In the genomic region with DNA sequence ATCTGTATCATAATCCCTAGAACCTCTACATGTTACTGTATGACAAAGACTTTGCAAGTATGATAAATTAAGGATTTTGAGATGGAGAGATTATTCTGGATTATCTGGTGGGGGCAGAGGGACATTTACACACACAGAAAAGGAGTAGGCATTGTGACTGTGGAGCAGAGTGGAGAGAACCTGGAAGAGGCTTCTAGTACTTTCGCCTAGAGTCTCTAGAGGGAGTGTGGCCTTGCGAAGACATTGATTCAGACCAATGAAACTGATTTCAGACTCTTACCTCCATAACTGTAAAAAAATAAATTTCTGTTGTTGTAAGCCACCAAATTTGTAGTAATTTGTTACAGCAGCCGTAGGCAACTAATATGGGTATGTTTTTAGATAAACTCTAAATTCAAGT, we compare ENCODE assay signal across 27 cellular contexts.
"Had no signal": no experiment of that assay in that cellular context is flagged by ENCODE, and none has a peak within 500 bp of the region (broad histone marks: within the 10 kb centered on the region; RNA-seq: fewer than 3 reads in every experiment).

No MANE protein-coding gene starts in this region.

- H3K27me3 ChIP-seq: ascending aorta, cardiac muscle cell, esophagus squamous epithelium, left lung, ovary, right lobe of liver, testis, transverse colon had no signal

- FAIRE-seq: frontal cortex, islet of Langerhans had no signal

- H3K36me3 ChIP-seq: cardiac muscle cell, left lung, lower lobe of right lung, ovary, right lobe of liver had no signal

- H3K9me3 ChIP-seq: ascending aorta, esophagus squamous epithelium, left lung, lower lobe of right lung, mucosa of descending colon, ovary, right lobe of liver, testis, transverse colon had no signal

- H3K27me3 Mint-ChIP-seq: activated CD8-positive, alpha-beta T cell treated with anti-CD3 and anti-CD28 coated beads for 36 hours; activated naive CD4-positive, alpha-beta T cell treated with anti-CD3 and anti-CD28 coated beads, Interleukin-2, amount 10 ng/mL, durations not matched to agents 7 days and 5 days; activated naive CD8-positive, alpha-beta T cell treated with anti-CD3 and anti-CD28 coated beads, Interleukin-2, amount 10 ng/mL, durations not matched to agents 7 days and 5 days; brain; progenitor cell of endocrine pancreas had no signal

- ATAC-seq: activated CD8-positive, alpha-beta T cell treated with anti-CD3 and anti-CD28 coated beads for 36 hours; left lung; lower lobe of right lung; mucosa of descending colon; right lobe of liver had no signal

- H3K4me1 ChIP-seq: ascending aorta, esophagus squamous epithelium, left lung, lower lobe of right lung, right lobe of liver, testis had no signal

- H3K27ac Mint-ChIP-seq: activated CD8-positive, alpha-beta T cell treated with anti-CD3 and anti-CD28 coated beads for 36 hours; activated naive CD4-positive, alpha-beta T cell treated with anti-CD3 and anti-CD28 coated beads, Interleukin-2, amount 10 ng/mL, durations not matched to agents 7 days and 5 days; activated naive CD8-positive, alpha-beta T cell treated with anti-CD3 and anti-CD28 coated beads, Interleukin-2, amount 10 ng/mL, durations not matched to agents 7 days and 5 days; brain; nephron progenitor cell; progenitor cell of endocrine pancreas; T-helper 1 cell treated with Interleukin-12 subunit alpha and Interleukin-12 subunit beta and Interleukin-4 antibody, amounts not matched to agents 30 μg/mL and 1 μg/mL, for 36 hours had no signal

- H3K27ac ChIP-seq: ascending aorta, cardiac muscle cell, esophagus squamous epithelium, left lung, lower lobe of right lung, ovary, right lobe of liver, testis, transverse colon had no signal

- H3K4me1 Mint-ChIP-seq: nephron progenitor cell had no signal

- H3K9me3 Mint-ChIP-seq: activated CD8-positive, alpha-beta T cell treated with anti-CD3 and anti-CD28 coated beads for 36 hours; activated naive CD4-positive, alpha-beta T cell treated with anti-CD3 and anti-CD28 coated beads, Interleukin-2, amount 10 ng/mL, durations not matched to agents 7 days and 5 days; activated naive CD8-positive, alpha-beta T cell treated with anti-CD3 and anti-CD28 coated beads, Interleukin-2, amount 10 ng/mL, durations not matched to agents 7 days and 5 days; brain; nephron progenitor cell; T-helper 1 cell treated with Interleukin-12 subunit alpha and Interleukin-12 subunit beta and Interleukin-4 antibody, amounts not matched to agents 30 μg/mL and 1 μg/mL, for 36 hours had no signal

- DNase-seq: activated CD4-positive, alpha-beta T cell treated with anti-CD3 and anti-CD28 coated beads for 1 hour; activated CD4-positive, alpha-beta T cell treated with anti-CD3 and anti-CD28 coated beads, Interleukin-2, amount 50 U/mL, for 1 hour; activated CD8-positive, alpha-beta T cell treated with anti-CD3 and anti-CD28 coated beads for 36 hours; activated effector memory CD4-positive, alpha-beta T cell treated with anti-CD3 and anti-CD28 coated beads, Interleukin-2, amount 50 U/mL, for 16 hours; activated naive CD4-positive, alpha-beta T cell treated with anti-CD3 and anti-CD28 coated beads, Interleukin-2, amount 10 ng/mL, durations not matched to agents 7 days and 5 days; activated naive CD8-positive, alpha-beta T cell treated with anti-CD3 and anti-CD28 coated beads, Interleukin-2, amount 10 ng/mL, durations not matched to agents 7 days and 5 days; activated T-cell treated with anti-CD3 and anti-CD28 coated beads, Interleukin-2, amount 50 U/mL, for 48 hours; cortex of kidney; esophagus squamous epithelium; left lung; lower lobe of right lung; mucosa of descending colon; nephron progenitor cell; ovary; right lobe of liver; stimulated activated CD4-positive, alpha-beta T cell treated with anti-CD3 and anti-CD28 coated beads, Interleukin-2, amount 100 ng/mL, for 48 hours; stimulated activated naive CD4-positive, alpha-beta T cell treated with Interleukin-2 at 50 U/mL for 16 hours; T1000; testis; transverse colon had no signal

- H3K4me3 Mint-ChIP-seq: activated CD8-positive, alpha-beta T cell treated with anti-CD3 and anti-CD28 coated beads for 36 hours; activated naive CD4-positive, alpha-beta T cell treated with anti-CD3 and anti-CD28 coated beads, Interleukin-2, amount 10 ng/mL, durations not matched to agents 7 days and 5 days; activated naive CD8-positive, alpha-beta T cell treated with anti-CD3 and anti-CD28 coated beads, Interleukin-2, amount 10 ng/mL, durations not matched to agents 7 days and 5 days; brain; nephron progenitor cell; T-helper 1 cell treated with Interleukin-12 subunit alpha and Interleukin-12 subunit beta and Interleukin-4 antibody, amounts not matched to agents 30 μg/mL and 1 μg/mL, for 36 hours had no signal

- H3K4me3 ChIP-seq: ascending aorta, cardiac muscle cell, esophagus squamous epithelium, left lung, lower lobe of right lung, mucosa of descending colon, ovary, right lobe of liver, testis, transverse colon had no signal
